ENCODE assay signal across 12 cellular contexts in the genomic region with DNA sequence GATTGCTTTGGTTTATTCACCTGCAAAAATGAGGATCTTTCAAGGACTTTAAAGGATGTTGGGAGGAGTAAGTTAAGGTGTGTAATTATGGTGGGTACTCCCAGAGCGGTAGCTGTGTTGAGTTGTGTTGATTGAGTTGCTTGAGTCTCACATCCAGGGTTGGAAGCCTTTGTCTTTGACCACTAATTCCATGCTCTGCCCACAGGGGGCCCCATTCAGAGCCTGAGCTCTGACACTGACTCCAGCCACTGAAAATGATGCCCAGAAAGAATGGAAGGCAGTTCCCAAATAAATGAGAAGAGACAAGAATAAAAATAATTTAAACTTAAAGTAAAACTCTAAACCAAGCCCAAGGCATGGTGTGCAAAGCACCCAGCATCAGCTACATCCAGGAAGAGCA.
A peak's percentile ranks its signal among the peaks of the same experiment; 100 is the strongest.
DNase-seq lines count a peak whose midpoint lies in the region; ATAC-seq, FAIRE-seq and TF ChIP-seq lines count a peak whose summit lies in the region.
"Had no signal": no experiment of that assay in that cellular context is flagged by ENCODE, and none has a peak within 500 bp of the region (broad histone marks: within the 10 kb centered on the region; RNA-seq: fewer than 3 reads in every experiment).

No MANE protein-coding gene starts in this region.

- peaks cover 3% of the 10 kb centered on the region for H3K4me1 Mint-ChIP-seq in CD14-positive monocyte
- H3K4me1 Mint-ChIP-seq in mesothelial cell of epicardium, result no peaks in the 10 kb centered on the region

- no peaks in the 10 kb centered on the region for H4K20me1 ChIP-seq in HepG2 (ENCODE audit: insufficient read depth, low read length)

- H3K27me3 Mint-ChIP-seq in CD14-positive monocyte (ENCODE audit: low read depth in 3 of 3) (peaks cover 0 to 3% (median 0%) of the 10 kb centered on the region in 3 donors), mesothelial cell of epicardium (ENCODE audit: low read depth) (peaks cover 25% of the 10 kb centered on the region)
- H3K27me3 Mint-ChIP-seq: activated naive CD8-positive, alpha-beta T cell treated with anti-CD3 and anti-CD28 coated beads for 36 hours had no signal

- TF ChIP-seq RAD21 in HepG2 (CRISPR knock-in tag; IDR thresholded peaks at IDR 0.05), result no peak

- H3K4me3 ChIP-seq in adipocyte (ENCODE audit: low read length), result no peak overlapping the region
- H3K4me3 ChIP-seq in HepG2 (replicated peaks in 1 of 3; ENCODE audit: insufficient read depth in 1 of 3, low read depth in 2 of 3, low read length in 3 of 3), result no peak overlapping the region

- H3K4me2 ChIP-seq in HepG2 (ENCODE audit: low read depth, low read length), result no peak overlapping the region

- TF ChIP-seq POLR2A in H54 (IDR thresholded peaks at IDR 0.05; ENCODE audit: low read depth, low read length) (no peak), HepG2 (IDR thresholded peaks at IDR 0.05; ENCODE audit: insufficient read depth in 1 of 2, low read depth in 2 of 2, low read length in 2 of 2) (no peak)

- no peaks in the 10 kb centered on the region for H3K4me1 ChIP-seq in adipocyte (ENCODE audit: control insufficient read depth, insufficient read depth, low read length)
- H3K4me1 ChIP-seq in HepG2 (ENCODE audit: insufficient read depth, low read length), result no peaks in the 10 kb centered on the region

- ATAC-seq in HepG2, result peak; percentile 56; the same call in 2 of the 3 replicates
- no peak for ATAC-seq in HG03159 (IDR thresholded peaks at IDR 0.05; ENCODE audit: unreplicated experiment)

- H3K27ac Mint-ChIP-seq in CD14-positive monocyte (peak overlapping the region in 1 of 7 donors; percentile 2), mesothelial cell of epicardium (no peak overlapping the region)
- H3K27ac Mint-ChIP-seq: activated naive CD8-positive, alpha-beta T cell treated with anti-CD3 and anti-CD28 coated beads for 36 hours had no signal

- intact Hi-C loops in CD14-positive monocyte (cut with micrococcal nuclease) (no loop called here), HepG2 (cut with micrococcal nuclease; ENCODE audit: unreplicated experiment) (loop anchor here (1.0 kb wide), 1 partner anchor 158 kb away; no protein-coding TSS in a partner anchor)

- CTCF ChIA-PET in HepG2 (lab: Yijun Ruan, JAX; ENCODE audit: low intra/inter-chr PET ratio, low total read pairs), result interaction anchor here (1.2 to 1.7 kb wide), 2 partner anchors 159 to 162 kb away, joined by 5 to 6 read pairs; no protein-coding TSS in a partner anchor

- H3K27me3 ChIP-seq in adipocyte (replicated peaks; ENCODE audit: control insufficient read depth, insufficient read depth, low read length) (no peaks in the 10 kb centered on the region), HepG2 (ENCODE audit: control insufficient read depth in 1 of 2, insufficient read depth in 2 of 2, low read length in 2 of 2) (no peaks in the 10 kb centered on the region)

- H3K9me3 Mint-ChIP-seq in CD14-positive monocyte, result peaks cover 0 to 5% (median 2%) of the 10 kb centered on the region in 7 donors
- peaks cover 2% of the 10 kb centered on the region for H3K9me3 Mint-ChIP-seq in mesothelial cell of epicardium

- H3K9me3 ChIP-seq in adipocyte (ENCODE audit: control insufficient read depth, low read length) (no peaks in the 10 kb centered on the region), HepG2 (ENCODE audit: low read length) (no peaks in the 10 kb centered on the region)

- H3K4me3 Mint-ChIP-seq in CD14-positive monocyte (no peak overlapping the region), mesothelial cell of epicardium (no peak overlapping the region)
- H3K4me3 Mint-ChIP-seq: activated naive CD8-positive, alpha-beta T cell treated with anti-CD3 and anti-CD28 coated beads for 36 hours had no signal

- no peak overlapping the region for H3K9ac ChIP-seq in adipocyte (ENCODE audit: low read length)
- H3K9ac ChIP-seq in HepG2 (ENCODE audit: insufficient read depth, low read depth, low read length), result no peak overlapping the region

- no peak overlapping the region for H2AFZ ChIP-seq in HepG2 (ENCODE audit: low read length)

- H3K36me3 Mint-ChIP-seq in CD14-positive monocyte, result no peaks in the 10 kb centered on the region
- no peaks in the 10 kb centered on the region for H3K36me3 Mint-ChIP-seq in mesothelial cell of epicardium

- FAIRE-seq in H54 (lab: Jason Lieb, UNC), result no peak
- FAIRE-seq in HepG2 (lab: Jason Lieb, UNC), result no peak
- FAIRE-seq in GM19239 (lab: Jason Lieb, UNC), result no peak

- DNase-seq in CD14-positive monocyte (ENCODE audit: low spot score), result no peak
- peak; percentile 19 for DNase-seq in H54 (ENCODE audit: insufficient read length, low spot score)
- peak; percentile 11 for DNase-seq in adipocyte (ENCODE audit: low read depth)
- no peak for DNase-seq in HepG2 (ENCODE audit: low spot score)
- DNase-seq in GM19239 (ENCODE audit: insufficient read length, low spot score), result no peak
- no peak for DNase-seq in activated CD8-positive, alpha-beta memory T cell treated with anti-CD3 and anti-CD28 coated beads, Interleukin-2, amount 50 U/mL, for 48 hours
- no peak for DNase-seq in mesothelial cell of epicardium (ENCODE audit: low spot score in 2 of 2, unreplicated experiment in 2 of 2)
- DNase-seq: activated naive CD8-positive, alpha-beta T cell treated with anti-CD3 and anti-CD28 coated beads for 36 hours; head of caudate nucleus; NCI-H1105 treated with DMSO at 0.1 percent for 48 hours; stimulated activated naive CD4-positive, alpha-beta T cell had no signal

- POLR2A ChIA-PET in HepG2 (lab: Yijun Ruan, JAX), result interaction anchor here (0.7 kb wide), 1 partner anchor 111 kb away, joined by 3 read pairs; no protein-coding TSS in a partner anchor

- TF ChIP-seq EP300 in HepG2 (IDR thresholded peaks at IDR 0.05; ENCODE audit: low read depth in 2 of 2, low read length in 2 of 2) (no peak), HepG2 (CRISPR knock-in tag; IDR thresholded peaks at IDR 0.05; ENCODE audit: borderline replicate concordance) (no peak)

- in situ Hi-C loops in HepG2 (cut with HindIII; ENCODE audit: extremely low pct_ligation_motif_present, low pct_unique_long_range_greater_than_20kb), result loop anchor here (5.0 kb wide), 1 partner anchor 159 kb away; no protein-coding TSS in a partner anchor

- peak; percentile 26 for TF ChIP-seq CTCF in CD14-positive monocyte (IDR thresholded peaks at IDR 0.05)
- TF ChIP-seq CTCF in HepG2 (CRISPR knock-in tag; IDR thresholded peaks at IDR 0.05), result peak; percentile 52
- TF ChIP-seq CTCF in mesothelial cell of epicardium (IDR thresholded peaks at IDR 0.05; ENCODE audit: unreplicated experiment), result no peak

- no peak overlapping the region for H3K27ac ChIP-seq in HepG2 (ENCODE audit: extremely low read length, insufficient read depth, low read length)

- no peaks in the 10 kb centered on the region for H3K36me3 ChIP-seq in adipocyte (ENCODE audit: control insufficient read depth, insufficient read depth, low read length, severe bottlenecking)
- H3K36me3 ChIP-seq in HepG2 (replicated peaks in 1 of 2; ENCODE audit: control insufficient read depth in 1 of 2, insufficient read depth in 2 of 2, low read length in 2 of 2), result no peaks in the 10 kb centered on the region

- no TSS peak for BruUV-seq in HepG2 (replicated peaks; lab: Mats Ljungman, UMichigan)

- no peaks in the 10 kb centered on the region for H3K79me2 ChIP-seq in HepG2 (ENCODE audit: insufficient read depth, low read length)

- WGBS in HepG2 (ENCODE audit: low lambda C conversion rate), result 71% methylated on average over 1 of the region's 1 CpG

TF ChIP-seq in HepG2, 621 proteins besides CTCF, POLR2A, EP300 and RAD21:
- TF ChIP-seq SALL2 (CRISPR knock-in tag; IDR thresholded peaks at IDR 0.05), result no peak
- TF ChIP-seq STAG1 (CRISPR knock-in tag; IDR thresholded peaks at IDR 0.05), result peak; percentile 46
- TF ChIP-seq ZNF414 (CRISPR knock-in tag; IDR thresholded peaks at IDR 0.05), result no peak
- TF ChIP-seq ZSCAN20 (CRISPR knock-in tag; IDR thresholded peaks at IDR 0.05; ENCODE audit: borderline replicate concordance), result no peak
- peak; percentile 73 for TF ChIP-seq SMC3 (IDR thresholded peaks at IDR 0.05; ENCODE audit: low read length)
- TF ChIP-seq, protein P1, sequence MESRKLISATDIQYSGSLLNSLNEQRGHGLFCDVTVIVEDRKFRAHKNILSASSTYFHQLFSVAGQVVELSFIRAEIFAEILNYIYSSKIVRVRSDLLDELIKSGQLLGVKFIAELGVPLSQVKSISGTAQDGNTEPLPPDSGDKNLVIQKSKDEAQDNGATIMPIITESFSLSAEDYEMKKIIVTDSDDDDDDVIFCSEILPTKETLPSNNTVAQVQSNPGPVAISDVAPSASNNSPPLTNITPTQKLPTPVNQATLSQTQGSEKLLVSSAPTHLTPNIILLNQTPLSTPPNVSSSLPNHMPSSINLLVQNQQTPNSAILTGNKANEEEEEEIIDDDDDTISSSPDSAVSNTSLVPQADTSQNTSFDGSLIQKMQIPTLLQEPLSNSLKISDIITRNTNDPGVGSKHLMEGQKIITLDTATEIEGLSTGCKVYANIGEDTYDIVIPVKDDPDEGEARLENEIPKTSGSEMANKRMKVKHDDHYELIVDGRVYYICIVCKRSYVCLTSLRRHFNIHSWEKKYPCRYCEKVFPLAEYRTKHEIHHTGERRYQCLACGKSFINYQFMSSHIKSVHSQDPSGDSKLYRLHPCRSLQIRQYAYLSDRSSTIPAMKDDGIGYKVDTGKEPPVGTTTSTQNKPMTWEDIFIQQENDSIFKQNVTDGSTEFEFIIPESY (CRISPR knock-in tag; IDR thresholded peaks at IDR 0.05), result no peak

Comparison
In these comparisons a context has a peak if more than half of its experiments do, and no peak if none do; other contexts are left out.
1. DNase-seq: peak in H54 (single experiment) and adipocyte (single experiment); none in CD14-positive monocyte (single experiment), HepG2 (single experiment), GM19239 (single experiment), activated CD8-positive, alpha-beta memory T cell treated with anti-CD3 and anti-CD28 coated beads, Interleukin-2, amount 50 U/mL, for 48 hours (single experiment) and mesothelial cell of epicardium (0 of 2).